Comparison of ENCODE assay signal across 21 cellular contexts in the genomic region with DNA sequence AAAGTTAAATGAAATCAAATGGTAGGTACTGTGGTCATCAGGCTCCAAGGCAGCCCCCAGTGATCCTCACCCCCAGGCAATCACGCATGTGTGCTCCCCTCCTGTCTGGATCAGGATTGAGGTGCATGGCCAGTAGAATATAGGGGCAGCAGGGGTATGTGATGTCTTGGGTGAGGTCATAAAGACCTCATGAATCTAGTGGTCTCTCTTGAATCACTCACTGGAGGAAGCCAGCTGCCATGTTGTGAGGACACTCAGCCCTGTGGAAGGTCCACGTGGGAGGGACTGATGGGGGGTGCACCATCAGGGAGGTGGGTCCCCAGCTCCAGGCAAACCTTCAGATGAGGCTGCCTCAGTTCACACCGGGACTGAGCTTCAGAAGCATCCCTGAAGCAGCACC. TPM values are rescaled to one million over a fixed set of nuclear protein-coding genes. Genes with fewer than 3 reads are reported as not detected.
DNase-seq lines count a peak whose midpoint lies in the region; ATAC-seq and TF ChIP-seq lines count a peak whose summit lies in the region.
"Had no signal": no experiment of that assay in that cellular context is flagged by ENCODE, and none has a peak within 500 bp of the region (broad histone marks: within the 10 kb centered on the region; RNA-seq: fewer than 3 reads in every experiment).

No MANE protein-coding gene starts in this region.

- WGBS in psoas muscle, 3 donors, result 50 to 64% (median 62%) methylated on average over 3 of the region's 3 CpGs

- peaks cover 2% of the 10 kb centered on the region for H3K27me3 Mint-ChIP-seq in activated T-helper 17 cell treated with anti-CD3 and anti-CD28 coated beads, Interleukin-2, amount 50 U/mL, for 72 hours
- H3K27me3 Mint-ChIP-seq in natural killer cell treated with Interleukin-12 subunit alpha and Interleukin-12 subunit beta and Interleukin-15 and Interleukin-18, amount 100 ng/mL, for 72 hours, result peaks cover 0 to 7% of the 10 kb centered on the region in 2 donors

- no peaks in the 10 kb centered on the region for H3K9me3 ChIP-seq in psoas muscle
- H3K9me3 ChIP-seq: colonic mucosa had no signal

- no peak overlapping the region for H3K4me3 Mint-ChIP-seq in activated T-helper 17 cell treated with anti-CD3 and anti-CD28 coated beads, Interleukin-2, amount 50 U/mL, for 72 hours
- peak overlapping the region; percentile 24 for H3K4me3 Mint-ChIP-seq in natural killer cell treated with Interleukin-12 subunit alpha and Interleukin-12 subunit beta and Interleukin-15 and Interleukin-18, amount 100 ng/mL, for 72 hours
- H3K4me3 Mint-ChIP-seq: stimulated activated naive B cell treated with anti-CD40 and anti-IgM and Interleukin-4, amounts not matched to agents 10 μg/mL and 1 μg/mL and 100 μg/mL, for 72 hours had no signal

- H3K27ac ChIP-seq in psoas muscle, result no peak overlapping the region
- H3K27ac ChIP-seq: C4-2B, colonic mucosa, esophagus muscularis mucosa, RWPE1 had no signal

- H3K4me3 ChIP-seq in psoas muscle, result no peak overlapping the region
- H3K4me3 ChIP-seq: colonic mucosa, esophagus muscularis mucosa had no signal

- peak in 1 of 2 donors; percentile 8 for ATAC-seq in activated naive CD4-positive, alpha-beta T cell treated with anti-CD3 and anti-CD28 coated beads, Interleukin-2, amount 50 U/mL, for 72 hours
- no peak for ATAC-seq in activated T-helper 17 cell treated with anti-CD3 and anti-CD28 coated beads, Interleukin-2, amount 50 U/mL, for 72 hours (replicated peaks)
- no peak for ATAC-seq in natural killer cell treated with Interleukin-12 subunit alpha and Interleukin-12 subunit beta and Interleukin-15 and Interleukin-18, amount 100 ng/mL, for 72 hours
- ATAC-seq in HG02678 (IDR thresholded peaks at IDR 0.05; ENCODE audit: unreplicated experiment) (no peak), psoas muscle (no peak)
- ATAC-seq: left cardiac atrium; stimulated activated naive B cell treated with anti-CD40 and anti-IgM and Interleukin-4, amounts not matched to agents 10 μg/mL and 1 μg/mL and 100 μg/mL, for 72 hours had no signal

- peaks cover 26% of the 10 kb centered on the region for H3K4me1 Mint-ChIP-seq in activated T-helper 17 cell treated with anti-CD3 and anti-CD28 coated beads, Interleukin-2, amount 50 U/mL, for 72 hours
- H3K4me1 Mint-ChIP-seq in natural killer cell treated with Interleukin-12 subunit alpha and Interleukin-12 subunit beta and Interleukin-15 and Interleukin-18, amount 100 ng/mL, for 72 hours (ENCODE audit: low read depth in 2 of 2), result peaks cover 0 to 27% of the 10 kb centered on the region in 2 donors

- TF ChIP-seq CTCF in psoas muscle (IDR thresholded peaks at IDR 0.05), result no peak

- peak overlapping the region; percentile 16 to 93 for H3K27ac Mint-ChIP-seq in activated naive CD4-positive, alpha-beta T cell treated with anti-CD3 and anti-CD28 coated beads, Interleukin-2, amount 50 U/mL, for 72 hours
- H3K27ac Mint-ChIP-seq in activated T-helper 17 cell treated with anti-CD3 and anti-CD28 coated beads, Interleukin-2, amount 50 U/mL, for 72 hours, result peak overlapping the region; percentile 41
- H3K27ac Mint-ChIP-seq in natural killer cell treated with Interleukin-12 subunit alpha and Interleukin-12 subunit beta and Interleukin-15 and Interleukin-18, amount 100 ng/mL, for 72 hours, result peak overlapping the region in 1 of 2 donors; percentile 22
- H3K27ac Mint-ChIP-seq: stimulated activated naive B cell treated with anti-CD40 and anti-IgM and Interleukin-4, amounts not matched to agents 10 μg/mL and 1 μg/mL and 100 μg/mL, for 72 hours had no signal

- DNase-seq in activated naive CD4-positive, alpha-beta T cell treated with anti-CD3 and anti-CD28 coated beads, Interleukin-2, amount 50 U/mL, for 72 hours (ENCODE audit: low spot score in 2 of 2), result peak in 1 of 2 donors; percentile 59
- DNase-seq in activated naive CD4-positive, alpha-beta T cell treated with anti-CD3 and anti-CD28 coated beads, Interleukin-2, amount 50 U/mL, for 16 hours, result no peak
- peak; percentile 59 for DNase-seq in natural killer cell treated with Interleukin-12 subunit alpha and Interleukin-12 subunit beta and Interleukin-15 and Interleukin-18, amount 100 ng/mL, for 72 hours (ENCODE audit: low spot score)
- DNase-seq in NCI-H1436 treated with DMSO at 0.1 percent for 48 hours (lab: John Stamatoyannopoulos, UW) (no peak), psoas muscle (no peak)
- DNase-seq: colonic mucosa; foreskin melanocyte; left cardiac atrium; NCI-H1105 treated with DMSO at 0.1 percent for 48 hours; NCI-H2029 treated with DMSO at 0.1 percent for 48 hours; NCI-H345; NCI-H748 treated with DMSO at 0.1 percent for 48 hours; stimulated activated CD4-positive, alpha-beta T cell treated with anti-CD3 and anti-CD28 coated beads, Interleukin-4, amount 100 ng/mL, for 1 hour; stimulated activated naive B cell treated with anti-CD40 and anti-IgM and Interleukin-4, amounts not matched to agents 10 μg/mL and 1 μg/mL and 100 μg/mL, for 72 hours had no signal

- H3K36me3 Mint-ChIP-seq in activated naive CD4-positive, alpha-beta T cell treated with anti-CD3 and anti-CD28 coated beads, Interleukin-2, amount 50 U/mL, for 72 hours, result peaks cover 0 to 7% of the 10 kb centered on the region in 2 donors
- peaks cover 5% of the 10 kb centered on the region for H3K36me3 Mint-ChIP-seq in activated T-helper 17 cell treated with anti-CD3 and anti-CD28 coated beads, Interleukin-2, amount 50 U/mL, for 72 hours (ENCODE audit: low read depth)
- no peaks in the 10 kb centered on the region for H3K36me3 Mint-ChIP-seq in natural killer cell treated with Interleukin-12 subunit alpha and Interleukin-12 subunit beta and Interleukin-15 and Interleukin-18, amount 100 ng/mL, for 72 hours
- H3K36me3 Mint-ChIP-seq: stimulated activated naive B cell treated with anti-CD40 and anti-IgM and Interleukin-4, amounts not matched to agents 10 μg/mL and 1 μg/mL and 100 μg/mL, for 72 hours had no signal

- H3K36me3 ChIP-seq in psoas muscle (ENCODE audit: insufficient read depth in 1 of 2, low read depth in 1 of 2), result no peaks in the 10 kb centered on the region
- H3K36me3 ChIP-seq: colonic mucosa, esophagus muscularis mucosa had no signal

- no peaks in the 10 kb centered on the region for H3K4me1 ChIP-seq in psoas muscle
- H3K4me1 ChIP-seq: colonic mucosa had no signal

- peaks cover 0 to 4% of the 10 kb centered on the region in 2 donors for H3K9me3 Mint-ChIP-seq in activated naive CD4-positive, alpha-beta T cell treated with anti-CD3 and anti-CD28 coated beads, Interleukin-2, amount 50 U/mL, for 72 hours
- no peaks in the 10 kb centered on the region for H3K9me3 Mint-ChIP-seq in activated T-helper 17 cell treated with anti-CD3 and anti-CD28 coated beads, Interleukin-2, amount 50 U/mL, for 72 hours
- no peaks in the 10 kb centered on the region for H3K9me3 Mint-ChIP-seq in natural killer cell treated with Interleukin-12 subunit alpha and Interleukin-12 subunit beta and Interleukin-15 and Interleukin-18, amount 100 ng/mL, for 72 hours
- H3K9me3 Mint-ChIP-seq: stimulated activated naive B cell treated with anti-CD40 and anti-IgM and Interleukin-4, amounts not matched to agents 10 μg/mL and 1 μg/mL and 100 μg/mL, for 72 hours had no signal

- H3K27me3 ChIP-seq in psoas muscle (ENCODE audit: insufficient read depth in 3 of 3, low read length in 2 of 3), result peaks cover 0 to 41% (median 13%) of the 10 kb centered on the region in 3 donors

- intact Hi-C loops in psoas muscle (cut with DNase I), result no loop called here

RNA-seq across cellular contexts. Expression of gene IL17REL, which starts 6.8 kb away (rescaled TPM):
- under 1 TPM; 0.11 to 0.12 TPM for total RNA-seq in activated naive CD4-positive, alpha-beta T cell treated with anti-CD3 and anti-CD28 coated beads, Interleukin-2, amount 50 U/mL, for 72 hours
- total RNA-seq in activated T-helper 17 cell treated with anti-CD3 and anti-CD28 coated beads, Interleukin-2, amount 50 U/mL, for 72 hours, result under 1 TPM; 0.09 to 0.42 TPM
- total RNA-seq in natural killer cell treated with Interleukin-12 subunit alpha and Interleukin-12 subunit beta and Interleukin-15 and Interleukin-18, amount 100 ng/mL, for 72 hours, result not detected
- not detected for total RNA-seq in psoas muscle
- not detected for polyA plus RNA-seq in psoas muscle
- total RNA-seq: esophagus muscularis mucosa, left cardiac atrium, MCF 10A had no signal

RNA-seq across cellular contexts. Expression of gene TTLL8, which starts 38.8 kb away (rescaled TPM):
- not detected for total RNA-seq in activated naive CD4-positive, alpha-beta T cell treated with anti-CD3 and anti-CD28 coated beads, Interleukin-2, amount 50 U/mL, for 72 hours
- not detected for total RNA-seq in activated T-helper 17 cell treated with anti-CD3 and anti-CD28 coated beads, Interleukin-2, amount 50 U/mL, for 72 hours
- total RNA-seq in natural killer cell treated with Interleukin-12 subunit alpha and Interleukin-12 subunit beta and Interleukin-15 and Interleukin-18, amount 100 ng/mL, for 72 hours, result not detected
- total RNA-seq in psoas muscle, result not detected
- not detected for polyA plus RNA-seq in psoas muscle
- total RNA-seq: colonic mucosa, esophagus muscularis mucosa, left cardiac atrium, MCF 10A had no signal
- polyA plus RNA-seq: thymus had no signal

RNA-seq across cellular contexts. Expression of gene PIM3, which starts 58.7 kb away (rescaled TPM):
- 100 to 1,000 TPM in 1 of 2 donors, 10 to 100 TPM in 1; 77.2 to 522 TPM for total RNA-seq in activated naive CD4-positive, alpha-beta T cell treated with anti-CD3 and anti-CD28 coated beads, Interleukin-2, amount 50 U/mL, for 72 hours
- 100 to 1,000 TPM in 1 of 2 donors, 10 to 100 TPM in 1; 94.8 to 235 TPM for total RNA-seq in activated T-helper 17 cell treated with anti-CD3 and anti-CD28 coated beads, Interleukin-2, amount 50 U/mL, for 72 hours
- total RNA-seq in natural killer cell treated with Interleukin-12 subunit alpha and Interleukin-12 subunit beta and Interleukin-15 and Interleukin-18, amount 100 ng/mL, for 72 hours, result 100 to 1,000 TPM in 1 of 2 donors, 10 to 100 TPM in 1; 78.5 to 115 TPM
- 100 to 1,000 TPM in 2 of 4 donors, 10 to 100 TPM in 2; 40.5 to 128 (median 84.5) TPM for total RNA-seq in psoas muscle
- 10 to 100 TPM; 66.4 to 84.5 (median 79.0) TPM for polyA plus RNA-seq in psoas muscle
